8 cellular contexts compared by ENCODE assay signal in the genomic region with DNA sequence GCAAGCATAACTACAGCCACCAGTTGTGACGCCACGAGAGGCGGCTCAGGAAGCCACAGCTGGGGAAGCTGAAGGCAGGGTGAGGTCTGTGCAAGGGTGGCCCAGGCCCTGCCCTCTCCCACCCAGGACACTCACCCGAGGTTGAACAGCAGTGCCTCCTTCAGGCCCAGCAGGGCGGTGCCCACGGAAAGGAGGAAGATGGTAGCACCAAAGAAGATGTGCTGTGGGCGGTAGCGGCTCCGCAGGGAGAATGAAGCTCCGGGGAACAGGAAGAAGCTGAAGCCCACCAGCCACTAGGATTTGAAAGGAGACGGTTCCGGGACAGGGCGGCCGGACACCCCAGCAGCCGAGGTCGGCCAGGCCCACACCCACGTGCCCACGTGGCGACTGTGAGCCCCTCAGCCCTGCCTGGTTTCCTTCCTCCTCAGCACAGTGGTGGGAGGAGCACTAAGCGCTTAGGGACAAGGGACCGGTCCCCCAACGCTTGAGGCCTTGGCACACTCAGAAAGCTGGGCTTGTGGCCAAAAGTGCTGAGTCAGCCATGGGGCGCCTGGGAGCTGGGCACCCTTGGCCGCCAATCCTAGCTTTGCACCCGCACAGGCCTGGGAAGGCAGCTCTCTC. TPM values are rescaled to one million over a fixed set of nuclear protein-coding genes. Genes with fewer than 3 reads are reported as not detected.
DNase-seq lines count a peak whose midpoint lies in the region; TF ChIP-seq lines count a peak whose summit lies in the region.

No MANE protein-coding gene starts in this region.

- TF ChIP-seq CTCF in WERI-Rb-1 (IDR thresholded peaks at IDR 0.05; ENCODE audit: low read depth, low read length): peak; percentile 58
- TF ChIP-seq CTCF in fibroblast of mammary gland (conservative IDR thresholded peaks at IDR 0.05; ENCODE audit: control insufficient read depth, insufficient read depth, low read depth, low read length): peak; percentile 10

- peak; percentile 62 for DNase-seq in AG08395 (ENCODE audit: low spot score)
- peak; percentile 40 for DNase-seq in HT1080 (ENCODE audit: low read depth)
- no peak for DNase-seq in WERI-Rb-1
- peak; percentile 57 for DNase-seq in fibroblast of mammary gland (ENCODE audit: low read depth)
- peak; percentile 79 for DNase-seq in pons (ENCODE audit: low spot score)
- no peak for DNase-seq in NOMO-1 treated with DMSO at 0.1 percent for 48 hours (lab: John Stamatoyannopoulos, UW; ENCODE audit: unreplicated experiment)
- no peak for DNase-seq in stimulated activated CD4-positive, alpha-beta T cell treated with anti-CD3 and anti-CD28 coated beads, Interleukin-1b, Interleukin-23, amount 100 ng/mL, for 48 hours
- no peak for DNase-seq in effector CD8-positive, alpha-beta T cell (lab: John Stamatoyannopoulos, UW)

- peak overlapping the region; percentile 64 for H3K27ac ChIP-seq in WERI-Rb-1

- H3K9me3 ChIP-seq in WERI-Rb-1 (ENCODE audit: severe bottlenecking): no peaks in the 10 kb centered on the region

- H3K36me3 ChIP-seq in WERI-Rb-1: peaks cover 25% of the 10 kb centered on the region

- no peaks in the 10 kb centered on the region for H3K27me3 ChIP-seq in WERI-Rb-1 (ENCODE audit: insufficient read depth, low read depth, severe bottlenecking)

- H3K4me3 ChIP-seq in WERI-Rb-1 (ENCODE audit: low read depth, low read length) (no peak overlapping the region), fibroblast of mammary gland (ENCODE audit: control insufficient read depth, low read depth, low read length) (no peak overlapping the region)

RNA-seq across cellular contexts. Expression of a gene that starts 11.0 kb away (rescaled TPM):
- total RNA-seq in HT1080 (2014; rRNA removed; shearing (Covaris generic)): 0.70 and 3.2 TPM in 2 replicates
- 4.5 and 4.9 TPM in 2 replicates for polyA plus RNA-seq in HT1080 (2015; cell fraction: cytosol; rRNA removed)
- 2.8 and 4.4 TPM in 2 replicates for polyA plus RNA-seq in HT1080 (2015; cell fraction: nucleus; rRNA removed)

RNA-seq across cellular contexts. Expression of a gene that starts 41.8 kb away (rescaled TPM):
- not detected in 2 replicates for total RNA-seq in HT1080 (2014; rRNA removed; shearing (Covaris generic))
- polyA plus RNA-seq in HT1080 (2015; cell fraction: cytosol; rRNA removed): 0.07 and 0.19 TPM in 2 replicates
- polyA plus RNA-seq in HT1080 (2015; cell fraction: nucleus; rRNA removed): 0.12 and 0.29 TPM in 2 replicates

Comparison
In these comparisons a context has a peak if more than half of its experiments do, and no peak if none do; other contexts are left out.
1. DNase-seq: peak in AG08395 (single experiment), HT1080 (single experiment), fibroblast of mammary gland (single experiment) and pons (single experiment); none in WERI-Rb-1 (single experiment), NOMO-1 treated with DMSO at 0.1 percent for 48 hours (single experiment), stimulated activated CD4-positive, alpha-beta T cell treated with anti-CD3 and anti-CD28 coated beads, Interleukin-1b, Interleukin-23, amount 100 ng/mL, for 48 hours (single experiment) and effector CD8-positive, alpha-beta T cell (single experiment).